In genomic region chr21:46256501-46256994, GRCh38 we compare ENCODE assay signal across 1 cellular context.
TF ChIP-seq lines count a peak whose summit lies in the region.

No MANE protein-coding gene starts in this region.

TF ChIP-seq in H1, 55 proteins besides CTCF, POLR2A, EP300 and RAD21:
- TF ChIP-seq MAFK (IDR thresholded peaks at IDR 0.05; ENCODE audit: low read depth, low read length): no peak
- no peak for TF ChIP-seq JUN (IDR thresholded peaks at IDR 0.05; ENCODE audit: low read depth, low read length)
